Comparison of ENCODE assay signal across 27 cellular contexts in the genomic region with DNA sequence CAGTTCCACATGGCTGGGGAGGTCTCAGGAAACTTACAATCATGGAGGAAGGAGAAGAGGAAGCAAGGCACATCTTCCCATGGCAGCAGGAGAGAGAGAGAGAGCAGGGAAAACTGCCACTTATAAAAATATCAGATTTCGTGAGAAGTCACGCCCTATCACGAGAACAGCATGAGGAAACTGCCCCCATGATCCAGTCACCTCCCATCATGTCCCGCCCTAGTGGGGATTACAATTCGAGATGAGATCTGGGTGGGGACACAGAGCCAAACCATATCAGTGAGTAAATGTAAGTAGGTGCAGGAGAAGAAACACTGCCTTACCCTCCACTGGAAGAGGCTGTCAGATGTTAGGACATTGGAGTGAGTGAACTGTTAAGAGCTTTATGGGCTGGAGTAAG.
A peak's percentile ranks its signal among the peaks of the same experiment; 100 is the strongest.
DNase-seq lines count a peak whose midpoint lies in the region; ATAC-seq, FAIRE-seq and TF ChIP-seq lines count a peak whose summit lies in the region.
"Had no signal": no experiment of that assay in that cellular context is flagged by ENCODE, and none has a peak within 500 bp of the region (broad histone marks: within the 10 kb centered on the region; RNA-seq: fewer than 3 reads in every experiment).

No MANE protein-coding gene starts in this region.

- DNase-seq in HTR-8/SVneo (ENCODE audit: insufficient read length, low spot score) (no peak), RPMI7951 (ENCODE audit: low read depth) (peak; percentile 30), K562 (ENCODE audit: extremely low read depth in 1 of 4, low spot score in 3 of 4) (no peak), foreskin melanocyte (no peak), hepatocyte (ENCODE audit: low spot score) (no peak), UCSD-AML1 (lab: John Stamatoyannopoulos, UW; ENCODE audit: unreplicated experiment) (no peak)
- no peak for DNase-seq in stimulated activated naive CD4-positive, alpha-beta T cell (lab: John Stamatoyannopoulos, UW)
- DNase-seq: 8988T; ACHN; BE2C; C1 segment of cervical spinal cord; CD4-positive, alpha-beta memory T cell; CD4-positive, CD25-positive, alpha-beta regulatory T cell; CD8-positive, alpha-beta memory T cell; COR-L47; DMS 273 treated with DMSO at 0.1 percent for 48 hours; DMS153; DMS53; DMS79; DND-41; EL; GDM1 had no signal

- H2AFZ ChIP-seq in K562 (ENCODE audit: low read depth, low read length), result no peak overlapping the region
- H2AFZ ChIP-seq in hepatocyte, result no peak overlapping the region

- H3K9me2 ChIP-seq in hepatocyte (replicated peaks; ENCODE audit: insufficient read depth), result no peaks in the 10 kb centered on the region

- H3K36me3 ChIP-seq in K562 (ENCODE audit: control insufficient read depth, insufficient read depth, low read length) (no peaks in the 10 kb centered on the region), hepatocyte (replicated peaks; ENCODE audit: insufficient read depth, low read depth) (no peaks in the 10 kb centered on the region)
- H3K36me3 ChIP-seq: BE2C, BLaER1 had no signal

- no peak for TF ChIP-seq POLR2A in K562 (conservative IDR thresholded peaks at IDR 0.05)

- no peak for ATAC-seq in K562
- ATAC-seq: GM12878 had no signal

- CTCF ChIA-PET in K562 (lab: Yijun Ruan, JAX; ENCODE audit: low intra/inter-chr PET ratio), result no interaction called here

- intact Hi-C loops in K562 (cut with micrococcal nuclease), result no loop called here

- no peak overlapping the region for H3K27ac ChIP-seq in K562 (ENCODE audit: extremely low read depth, low read depth, low read length)
- no peak overlapping the region for H3K27ac ChIP-seq in hepatocyte
- H3K27ac ChIP-seq: BLaER1 had no signal

- H4K20me1 ChIP-seq in K562 (replicated peaks; ENCODE audit: control insufficient read depth, insufficient read depth, low read length) (no peaks in the 10 kb centered on the region), hepatocyte (ENCODE audit: insufficient read depth, poor library complexity, severe bottlenecking) (no peaks in the 10 kb centered on the region)
- H4K20me1 ChIP-seq: BLaER1 had no signal

- no TSS peak for BruUV-seq in K562 (replicated peaks; lab: Mats Ljungman, UMichigan)

- H3K9me1 ChIP-seq in K562 (ENCODE audit: control insufficient read depth, insufficient read depth, low read length), result no peaks in the 10 kb centered on the region

- H3K4me1 ChIP-seq in K562 (replicated peaks in 1 of 2; ENCODE audit: control insufficient read depth in 2 of 2, insufficient read depth in 2 of 2, low read length in 2 of 2) (no peaks in the 10 kb centered on the region), hepatocyte (ENCODE audit: insufficient read depth) (no peaks in the 10 kb centered on the region)
- H3K4me1 ChIP-seq: BE2C had no signal

- FAIRE-seq in HTR-8/SVneo (lab: Jason Lieb, UNC), result peak; percentile 80
- FAIRE-seq in K562 (lab: Jason Lieb, UNC), result no peak
- FAIRE-seq: A204.1, GM12878, GM12892, GM18507 had no signal

- POLR2A ChIA-PET in K562 (lab: Yijun Ruan, JAX), result interaction anchor here (0.6 kb wide), 1 partner anchor 275 kb away, joined by 3 read pairs; no protein-coding TSS in a partner anchor

- H3K9me3 ChIP-seq in K562 (replicated peaks; ENCODE audit: control insufficient read depth, insufficient read depth, low read depth, low read length), result no peaks in the 10 kb centered on the region
- no peaks in the 10 kb centered on the region for H3K9me3 ChIP-seq in hepatocyte (ENCODE audit: low read depth)
- H3K9me3 ChIP-seq: BE2C had no signal

- no peak for TF ChIP-seq EP300 in K562 (IDR thresholded peaks at IDR 0.05; ENCODE audit: low read length)

- in situ Hi-C loops in K562 (cut with MboI), result no loop called here

- H3K27me3 ChIP-seq in K562 (ENCODE audit: control insufficient read depth in 2 of 2, insufficient read depth in 2 of 2, low read length in 2 of 2) (peaks cover 0 to 13% of the 10 kb centered on the region in 2 experiments; a peak in 2 of 5 replicates), hepatocyte (peaks cover 9% of the 10 kb centered on the region)
- H3K27me3 ChIP-seq: BE2C, BLaER1 had no signal

- TF ChIP-seq CTCF in K562 (IDR thresholded peaks at IDR 0.05 in 2 of 3, conservative IDR thresholded peaks at IDR 0.05 in 1 of 3; ENCODE audit: insufficient read depth in 2 of 3, low read depth in 1 of 3, low read length in 3 of 3) (no peak), hepatocyte (IDR thresholded peaks at IDR 0.05; ENCODE audit: poor library complexity) (no peak)

- no peak overlapping the region for H3K4me3 ChIP-seq in K562
- H3K4me3 ChIP-seq in hepatocyte, result no peak overlapping the region
- H3K4me3 ChIP-seq: BLaER1, GM12878 had no signal

- no peak overlapping the region for H3K9ac ChIP-seq in K562 (ENCODE audit: insufficient read depth in 1 of 2, low read depth in 2 of 2, low read length in 2 of 2)
- H3K9ac ChIP-seq: BLaER1 had no signal

- H3K79me2 ChIP-seq in K562 (ENCODE audit: control insufficient read depth, insufficient read depth, low read length), result no peaks in the 10 kb centered on the region
- no peaks in the 10 kb centered on the region for H3K79me2 ChIP-seq in hepatocyte

- no peak for TF ChIP-seq RAD21 in K562 (CRISPR knock-in tag; conservative IDR thresholded peaks at IDR 0.05 in 1 of 2, IDR thresholded peaks at IDR 0.05 in 1 of 2)

- H3K4me2 ChIP-seq in K562 (ENCODE audit: insufficient read depth, low read length), result 0 out of 2 replicates have a peak overlapping the region, but pooled peaks have one; percentile 27
- H3K4me2 ChIP-seq in hepatocyte, result no peak overlapping the region
- H3K4me2 ChIP-seq: BLaER1 had no signal

- WGBS in K562 (ENCODE audit: insufficient coverage, low coverage, missing lambda C conversion rate), result 0% methylated on average over 5 of the region's 5 CpGs
- 74% methylated on average over 5 of the region's 5 CpGs for WGBS in hepatocyte (ENCODE audit: low lambda C conversion rate, missing lambda C conversion rate)

TF ChIP-seq in K562, 482 proteins besides CTCF, POLR2A, EP300 and RAD21:
- no peak for TF ChIP-seq POLR2B (IDR thresholded peaks at IDR 0.05; ENCODE audit: low read depth, partially characterized antibody)
- no peak for TF ChIP-seq PHB (CRISPR knock-in tag; IDR thresholded peaks at IDR 0.05)
- TF ChIP-seq ZNF347 (CRISPR knock-in tag; IDR thresholded peaks at IDR 0.05; ENCODE audit: low read depth), result no peak
- TF ChIP-seq, protein P1, sequence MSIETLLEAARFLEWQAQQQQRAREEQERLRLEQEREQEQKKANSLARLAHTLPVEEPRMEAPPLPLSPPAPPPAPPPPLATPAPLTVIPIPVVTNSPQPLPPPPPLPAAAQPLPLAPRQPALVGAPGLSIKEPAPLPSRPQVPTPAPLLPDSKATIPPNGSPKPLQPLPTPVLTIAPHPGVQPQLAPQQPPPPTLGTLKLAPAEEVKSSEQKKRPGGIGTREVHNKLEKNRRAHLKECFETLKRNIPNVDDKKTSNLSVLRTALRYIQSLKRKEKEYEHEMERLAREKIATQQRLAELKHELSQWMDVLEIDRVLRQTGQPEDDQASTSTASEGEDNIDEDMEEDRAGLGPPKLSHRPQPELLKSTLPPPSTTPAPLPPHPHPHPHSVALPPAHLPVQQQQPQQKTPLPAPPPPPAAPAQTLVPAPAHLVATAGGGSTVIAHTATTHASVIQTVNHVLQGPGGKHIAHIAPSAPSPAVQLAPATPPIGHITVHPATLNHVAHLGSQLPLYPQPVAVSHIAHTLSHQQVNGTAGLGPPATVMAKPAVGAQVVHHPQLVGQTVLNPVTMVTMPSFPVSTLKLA (conservative IDR thresholded peaks at IDR 0.05), result no peak
TF ChIP-seq in K562: peak in this region for 0.
